10 cellular contexts compared by ENCODE assay signal in the genomic region with DNA sequence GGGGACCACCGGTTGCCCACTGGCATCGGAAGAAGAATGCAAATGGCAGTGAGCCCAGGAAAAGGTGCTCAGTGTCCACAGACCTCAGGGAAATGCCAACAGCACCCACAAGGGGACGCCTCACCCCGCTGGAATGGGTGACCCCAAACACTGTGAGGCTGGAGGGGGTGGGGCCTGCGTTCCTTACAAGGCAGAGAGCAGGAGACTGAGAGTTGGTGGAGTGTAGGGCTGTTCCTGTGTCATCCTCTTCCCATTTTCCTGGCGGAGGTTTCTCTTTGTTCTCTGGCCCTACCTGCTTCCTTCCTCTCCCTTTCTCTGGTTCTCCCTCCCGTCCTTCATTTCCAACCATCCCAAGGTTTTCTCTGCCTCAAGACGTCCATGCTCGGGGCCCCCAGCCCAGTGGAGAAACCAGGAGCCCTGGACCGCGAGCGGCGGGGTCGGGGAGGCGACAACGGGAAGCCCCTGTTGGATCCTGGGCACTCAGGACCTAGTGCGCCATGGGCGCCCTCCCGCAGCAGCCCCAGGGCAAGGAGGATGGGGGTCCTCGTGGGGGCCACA. TPM values are rescaled to one million over a fixed set of nuclear protein-coding genes. Genes with fewer than 3 reads are reported as not detected.
DNase-seq lines count a peak whose midpoint lies in the region; ATAC-seq, FAIRE-seq and TF ChIP-seq lines count a peak whose summit lies in the region.
"Not testable (repeated sequence)": the region's sequence is repeated elsewhere in the genome, so short reads cannot be mapped to it uniquely, and the experiment has no call there.
"Had no signal": no experiment of that assay in that cellular context is flagged by ENCODE, and none has a peak within 500 bp of the region (broad histone marks: within the 10 kb centered on the region; RNA-seq: fewer than 3 reads in every experiment).

No MANE protein-coding gene starts in this region.

- H3K23me2 ChIP-seq in H1 (ENCODE audit: low read depth, low read length) = peaks cover 15% of the 10 kb centered on the region; the same call in 1 of the 2 replicates

- not testable (repeated sequence) for H3K27ac ChIP-seq in HUES64 (ENCODE audit: low read depth, low read length); H1 (ENCODE audit: low read depth, low read length); neural cell (ENCODE audit: low read length)

- not testable (repeated sequence) for H3K23ac ChIP-seq in H1 (ENCODE audit: insufficient read length)

- peak overlapping the region; percentile 58 to 71 for H3K4me2 ChIP-seq in H1 (ENCODE audit: insufficient read depth in 1 of 2, low read depth in 2 of 2, low read length in 2 of 2)
- not testable (repeated sequence) for H3K4me2 ChIP-seq in neural cell (ENCODE audit: low read length)

- not testable (repeated sequence) for H3F3A ChIP-seq in neural cell (ENCODE audit: insufficient read depth, low read length, poor library complexity, severe bottlenecking)

- 4% methylated on average over 15 of the region's 20 CpGs for WGBS in HUES64
- 8% methylated on average over 7 of the region's 20 CpGs; no CpG with 5 or more reads in 1 of the 2 experiments for whole genome bisulfite sequencing in H1 (ENCODE audit: extremely low coverage in 1 of 2, insufficient coverage in 1 of 2, insufficient read length in 1 of 2, insufficient replicate concordance in 2 of 2, low coverage in 1 of 2, low lambda C conversion rate in 2 of 2, missing lambda C conversion rate in 1 of 2), 2 experiments

- FAIRE-seq in H1 (lab: Jason Lieb, UNC) = peak; percentile 83

- H2BK5ac ChIP-seq in H1 (ENCODE audit: low read depth, low read length) = not testable (repeated sequence)

- not testable (repeated sequence) for H3K4ac ChIP-seq in H1 (replicated peaks; ENCODE audit: insufficient read length, low read depth, low read length)

- H2BK12ac ChIP-seq in H1 (ENCODE audit: low read depth, low read length) = not testable (repeated sequence)

- not testable (repeated sequence) for DNase-seq in BJ (ENCODE audit: low read depth); activated naive CD8-positive, alpha-beta T cell treated with anti-CD3 and anti-CD28 coated beads for 36 hours; stimulated activated naive CD8-positive, alpha-beta T cell treated with anti-CD3 and anti-CD28 coated beads, Interleukin-15, amount 100 ng/mL, for 72 hours
- DNase-seq in H1 (ENCODE audit: low read depth in 1 of 2, low spot score in 2 of 2) = peak in 1 of 2 experiments; percentile 63

- peak overlapping the region; percentile 26 for H3K4me3 Mint-ChIP-seq in activated naive CD8-positive, alpha-beta T cell treated with anti-CD3 and anti-CD28 coated beads for 36 hours
- H3K4me3 Mint-ChIP-seq in stimulated activated naive CD8-positive, alpha-beta T cell treated with anti-CD3 and anti-CD28 coated beads, Interleukin-15, amount 100 ng/mL, for 72 hours = peak overlapping the region; percentile 74 to 76

- not testable (repeated sequence) for TF ChIP-seq EP300 in H1 (IDR thresholded peaks at IDR 0.05; ENCODE audit: borderline replicate concordance in 1 of 2, low read depth in 2 of 2, low read length in 2 of 2); neural cell (conservative IDR thresholded peaks at IDR 0.05; ENCODE audit: poor library complexity, severe bottlenecking)

- not testable (repeated sequence) for TF ChIP-seq CTCF in BJ (IDR thresholded peaks at IDR 0.05; ENCODE audit: insufficient read depth, low read depth, low read length); H1 (IDR thresholded peaks at IDR 0.05; ENCODE audit: control extremely low read depth in 1 of 3, insufficient read depth in 1 of 3, low read depth in 1 of 3, low read length in 3 of 3); neural cell (IDR thresholded peaks at IDR 0.05; ENCODE audit: poor library complexity, severe bottlenecking)

- H3K9ac ChIP-seq in HUES64 (ENCODE audit: low read depth, low read length); H1 (replicated peaks in 1 of 4; ENCODE audit: extremely low read depth in 1 of 4, low read depth in 3 of 4, low read length in 3 of 4); iPS-15b (ENCODE audit: low read depth, low read length); neural cell (ENCODE audit: low read length): not testable (repeated sequence)

- not testable (repeated sequence) for H3K27ac Mint-ChIP-seq in activated naive CD8-positive, alpha-beta T cell treated with anti-CD3 and anti-CD28 coated beads for 36 hours
- peak overlapping the region in 1 of 2 donors; percentile 94 for H3K27ac Mint-ChIP-seq in stimulated activated naive CD8-positive, alpha-beta T cell treated with anti-CD3 and anti-CD28 coated beads, Interleukin-15, amount 100 ng/mL, for 72 hours

- TF ChIP-seq RAD21 in H1 (IDR thresholded peaks at IDR 0.05 in 1 of 2, conservative IDR thresholded peaks at IDR 0.05 in 1 of 2; ENCODE audit: low read depth in 2 of 2, low read length in 2 of 2); neural cell (conservative IDR thresholded peaks at IDR 0.05): not testable (repeated sequence)

- not testable (repeated sequence) for H3K36me3 Mint-ChIP-seq in activated naive CD8-positive, alpha-beta T cell treated with anti-CD3 and anti-CD28 coated beads for 36 hours

- not testable (repeated sequence) for H3K79me2 ChIP-seq in H1 (ENCODE audit: control insufficient read depth in 1 of 2, insufficient read depth in 2 of 2, low read length in 2 of 2); neural cell (replicated peaks; ENCODE audit: insufficient read depth, low read length)

- H3K27me3 Mint-ChIP-seq in activated naive CD8-positive, alpha-beta T cell treated with anti-CD3 and anti-CD28 coated beads for 36 hours = peaks cover 96% of the 10 kb centered on the region
- H3K27me3 Mint-ChIP-seq in stimulated activated naive CD8-positive, alpha-beta T cell treated with anti-CD3 and anti-CD28 coated beads, Interleukin-15, amount 100 ng/mL, for 72 hours = peaks cover 100% of the 10 kb centered on the region

- ATAC-seq in SK-N-SH treated with all-trans-retinoic acid at 6 μM for 48 hours = peak; percentile 33
- peak; percentile 55 for ATAC-seq in stimulated activated naive CD8-positive, alpha-beta T cell treated with anti-CD3 and anti-CD28 coated beads, Interleukin-15, amount 100 ng/mL, for 72 hours

- not testable (repeated sequence) for H3K9me2 ChIP-seq in neural cell (ENCODE audit: insufficient read depth, low read length)

- not testable (repeated sequence) for H3K9me3 Mint-ChIP-seq in activated naive CD8-positive, alpha-beta T cell treated with anti-CD3 and anti-CD28 coated beads for 36 hours; stimulated activated naive CD8-positive, alpha-beta T cell treated with anti-CD3 and anti-CD28 coated beads, Interleukin-15, amount 100 ng/mL, for 72 hours

- H4K91ac ChIP-seq in H1 (replicated peaks; ENCODE audit: insufficient read length, low read length) = not testable (repeated sequence)

- POLR2A ChIA-PET in BJ (lab: Charles Lee) = not testable (repeated sequence)
- POLR2A ChIA-PET in H1 (lab: Charles Lee; ENCODE audit: partially characterized antibody) = interaction anchor here (1.2 kb wide), 1 partner anchor 54 kb away, joined by 4 read pairs; no protein-coding TSS in a partner anchor

- H2AK5ac ChIP-seq in H1 (ENCODE audit: low read depth, low read length) = not testable (repeated sequence)

- H2BK20ac ChIP-seq in H1 (ENCODE audit: low read length) = not testable (repeated sequence)

- peak overlapping the region; percentile 95; the same call in 1 of the 2 replicates for H2AFZ ChIP-seq in H1 (ENCODE audit: low read length)
- H2AFZ ChIP-seq in neural cell (ENCODE audit: low read depth, low read length) = not testable (repeated sequence)

- H3K4me1 Mint-ChIP-seq in activated naive CD8-positive, alpha-beta T cell treated with anti-CD3 and anti-CD28 coated beads for 36 hours = peaks cover 40% of the 10 kb centered on the region
- peaks cover 69% of the 10 kb centered on the region for H3K4me1 Mint-ChIP-seq in stimulated activated naive CD8-positive, alpha-beta T cell treated with anti-CD3 and anti-CD28 coated beads, Interleukin-15, amount 100 ng/mL, for 72 hours

- H4K20me1 ChIP-seq in H1 (replicated peaks in 1 of 2; ENCODE audit: control insufficient read depth in 1 of 2, insufficient read depth in 2 of 2, low read length in 2 of 2) = peaks cover 6 to 12% of the 10 kb centered on the region in 2 experiments
- not testable (repeated sequence) for H4K20me1 ChIP-seq in neural cell (ENCODE audit: insufficient read depth)

- H3K36me3 ChIP-seq in BJ (ENCODE audit: control insufficient read depth, insufficient read depth, low read length); HUES64 (ENCODE audit: insufficient read depth, low read length); H1 (ENCODE audit: control insufficient read depth in 2 of 4, insufficient read depth in 4 of 4, low read length in 3 of 4); iPS-15b (ENCODE audit: control insufficient read depth, insufficient read depth, low read length); neural cell (ENCODE audit: insufficient read depth, low read length): not testable (repeated sequence)

- H3K27me3 ChIP-seq in BJ (ENCODE audit: control insufficient read depth, insufficient read depth, low read length) (peaks cover 17% of the 10 kb centered on the region), HUES64 (ENCODE audit: insufficient read depth, low read length) (peaks cover 99% of the 10 kb centered on the region), H1 (replicated peaks in 1 of 4; ENCODE audit: control insufficient read depth in 3 of 4, extremely low read depth in 1 of 4, insufficient read depth in 3 of 4, low read length in 3 of 4) (peaks cover 68 to 88% (median 84%) of the 10 kb centered on the region in 4 experiments), iPS-15b (ENCODE audit: control insufficient read depth, insufficient read depth, low read length) (peaks cover 97% of the 10 kb centered on the region), neural cell (ENCODE audit: insufficient read depth, low read depth, low read length) (peaks cover 90% of the 10 kb centered on the region)

- CTCF ChIA-PET in BJ (lab: Yijun Ruan, JAX) (interaction anchor here (1.1 kb wide), 1 partner anchor 79 kb away, joined by 7 read pairs; no protein-coding TSS in a partner anchor), H1 (lab: Charles Lee; ENCODE audit: partially characterized antibody) (interaction anchor here (0.8 kb wide), 1 partner anchor 98 kb away, joined by 3 read pairs; no protein-coding TSS in a partner anchor)

- H3K4me1 ChIP-seq in HUES64 (ENCODE audit: insufficient read depth, low read length); H1 (replicated peaks in 1 of 4; ENCODE audit: control insufficient read depth in 3 of 4, insufficient read depth in 4 of 4, low read length in 3 of 4); iPS-15b (ENCODE audit: control insufficient read depth, insufficient read depth, low read length): not testable (repeated sequence)

- H2BK120ac ChIP-seq in H1 (replicated peaks; ENCODE audit: low read depth, low read length) = not testable (repeated sequence)

- not testable (repeated sequence) for H2BK15ac ChIP-seq in H1 (ENCODE audit: low read length)

- not testable (repeated sequence) for H3K18ac ChIP-seq in H1 (ENCODE audit: extremely low read depth, low read length)

- not testable (repeated sequence) for H3K79me1 ChIP-seq in H1 (ENCODE audit: low read depth, low read length)

- H3K4me3 ChIP-seq in BJ (ENCODE audit: low read depth, low read length) = peak overlapping the region; percentile 45
- peak overlapping the region; percentile 49 for H3K4me3 ChIP-seq in HUES64 (ENCODE audit: low read length)
- peak overlapping the region in 3 of 4 experiments; percentile 41 to 56 (median 43); a peak in 7 of 8 replicates for H3K4me3 ChIP-seq in H1 (ENCODE audit: extremely low read depth in 1 of 4, insufficient read depth in 2 of 4, low read depth in 3 of 4, low read length in 4 of 4)
- peak overlapping the region; percentile 35 for H3K4me3 ChIP-seq in iPS-15b (ENCODE audit: low read depth, low read length)
- H3K4me3 ChIP-seq in neural cell (ENCODE audit: low read length) = peak overlapping the region; percentile 54

- not testable (repeated sequence) for H4K5ac ChIP-seq in H1 (ENCODE audit: insufficient read length, low read depth, low read length)

- H3K14ac ChIP-seq in H1 (ENCODE audit: insufficient read length) = not testable (repeated sequence)

- H4K8ac ChIP-seq in H1 (ENCODE audit: extremely low read depth, insufficient read depth, low read length) = not testable (repeated sequence)

- not testable (repeated sequence) for TF ChIP-seq POLR2A in H1 (IDR thresholded peaks at IDR 0.05; ENCODE audit: control extremely low read depth in 1 of 2, low read depth in 2 of 2, low read length in 2 of 2)

- not testable (repeated sequence) for H3K56ac ChIP-seq in H1 (replicated peaks; ENCODE audit: insufficient read length, low read depth, low read length)

- H3K9me3 ChIP-seq in HUES64 (ENCODE audit: insufficient read depth, low read depth, low read length); H1 (ENCODE audit: insufficient read depth in 2 of 2, low read depth in 1 of 2, low read length in 1 of 2); iPS-15b (ENCODE audit: control insufficient read depth, insufficient read depth, low read length); neural cell (ENCODE audit: low read length): not testable (repeated sequence)

RNA-seq across cellular contexts. Expression of gene ULBP2, which starts 3.7 kb away (rescaled TPM):
- 15.1 and 22.8 TPM in 2 replicates for polyA plus RNA-seq in BJ (2011; rRNA removed)
- polyA minus RNA-seq in BJ (2011; rRNA and poly(A)+ RNA removed) = 3.4 and 8.3 TPM in 2 replicates
- polyA plus RNA-seq in HUES64 (2013, experiment 1 of 2) = not detected
- not detected for polyA plus RNA-seq in HUES64 (2013, experiment 2 of 2)
- total RNA-seq in activated naive CD8-positive, alpha-beta T cell treated with anti-CD3 and anti-CD28 coated beads for 36 hours = under 1 TPM; 0.43 to 0.62 TPM
- total RNA-seq in H1 (2021; fragmentation: NEBNext Ultra II Directional; extraction: Animal tissue kit (Norgen Biotek cat#: 25700)) = not detected in 2 replicates
- polyA plus RNA-seq in H1 (2011; rRNA removed) = 0.05 TPM in 1 of 2 replicates, not detected in the other
- not detected for polyA plus RNA-seq in H1 (2011; cell fraction: cytosol; rRNA removed)
- not detected for polyA plus RNA-seq in H1 (2011; cell fraction: nucleus; rRNA removed)
- polyA plus RNA-seq in H1 (2012, experiment 1 of 2) = not detected in 4 replicates
- polyA plus RNA-seq in H1 (2012, experiment 2 of 2) = not detected
- polyA plus RNA-seq in H1 (2013, experiment 1 of 2) = 0.04 TPM
- polyA plus RNA-seq in H1 (2013, experiment 2 of 2) = 0.04 TPM
- not detected in 2 replicates for polyA minus RNA-seq in H1 (2011; rRNA and poly(A)+ RNA removed)
- polyA minus RNA-seq in H1 (2011; cell fraction: cytosol; rRNA and poly(A)+ RNA removed) = not detected
- polyA minus RNA-seq in H1 (2011; cell fraction: nucleus; rRNA and poly(A)+ RNA removed) = not detected
- 1.5 and 2.8 TPM in 2 replicates for polyA plus RNA-seq in neural cell
- polyA minus RNA-seq in neural cell = 1.7 TPM in 2 replicates

RNA-seq across cellular contexts. Expression of gene RAET1G, which starts 15.2 kb away (rescaled TPM):
- 0.77 and 1.1 TPM in 2 replicates for polyA plus RNA-seq in BJ (2011; rRNA removed)
- 0.38 TPM in 1 of 2 replicates, not detected in the other for polyA minus RNA-seq in BJ (2011; rRNA and poly(A)+ RNA removed)
- not detected for polyA plus RNA-seq in HUES64 (2013, experiment 1 of 2)
- not detected for polyA plus RNA-seq in HUES64 (2013, experiment 2 of 2)
- total RNA-seq in activated naive CD8-positive, alpha-beta T cell treated with anti-CD3 and anti-CD28 coated beads for 36 hours = not detected
- total RNA-seq in H1 (2021; fragmentation: NEBNext Ultra II Directional; extraction: Animal tissue kit (Norgen Biotek cat#: 25700)) = not detected in 2 replicates
- polyA plus RNA-seq in H1 (2011; rRNA removed) = 0.08 and 0.16 TPM in 2 replicates
- polyA plus RNA-seq in H1 (2011; cell fraction: cytosol; rRNA removed) = not detected
- not detected for polyA plus RNA-seq in H1 (2011; cell fraction: nucleus; rRNA removed)
- polyA plus RNA-seq in H1 (2012, experiment 1 of 2) = 0.23 to 0.31 TPM in 2 of 4 replicates, not detected in the others
- polyA plus RNA-seq in H1 (2012, experiment 2 of 2) = not detected
- 0.08 TPM for polyA plus RNA-seq in H1 (2013, experiment 1 of 2)
- polyA plus RNA-seq in H1 (2013, experiment 2 of 2) = 0.09 TPM
- not detected in 2 replicates for polyA minus RNA-seq in H1 (2011; rRNA and poly(A)+ RNA removed)
- polyA minus RNA-seq in H1 (2011; cell fraction: cytosol; rRNA and poly(A)+ RNA removed) = not detected
- not detected for polyA minus RNA-seq in H1 (2011; cell fraction: nucleus; rRNA and poly(A)+ RNA removed)
- polyA plus RNA-seq in neural cell = not detected in 2 replicates
- polyA minus RNA-seq in neural cell = not detected in 2 replicates
- total RNA-seq: G401, H4 had no signal

RNA-seq across cellular contexts. Expression of gene ULBP1, which starts 25.7 kb away (rescaled TPM):
- polyA plus RNA-seq in BJ (2011; rRNA removed) (2.6 TPM in 2 replicates), H1 (2011; rRNA removed) (0.32 and 0.42 TPM in 2 replicates), neural cell (0.22 and 0.38 TPM in 2 replicates)
- polyA minus RNA-seq in BJ (2011; rRNA and poly(A)+ RNA removed) = 0.43 and 0.93 TPM in 2 replicates
- polyA plus RNA-seq in HUES64 (2013, experiment 1 of 2) = 0.20 TPM
- polyA plus RNA-seq in HUES64 (2013, experiment 2 of 2) = 0.76 TPM
- total RNA-seq in activated naive CD8-positive, alpha-beta T cell treated with anti-CD3 and anti-CD28 coated beads for 36 hours = 1 to 10 TPM; 2.8 to 2.9 TPM
- 0.42 and 0.60 TPM in 2 replicates for total RNA-seq in H1 (2021; fragmentation: NEBNext Ultra II Directional; extraction: Animal tissue kit (Norgen Biotek cat#: 25700))
- 0.52 TPM for polyA plus RNA-seq in H1 (2011; cell fraction: cytosol; rRNA removed)
- polyA plus RNA-seq in H1 (2011; cell fraction: nucleus; rRNA removed) = 1.1 TPM
- 0.43 to 0.70 TPM (median 0.55 TPM) in 4 replicates for polyA plus RNA-seq in H1 (2012, experiment 1 of 2)
- 0.04 TPM for polyA plus RNA-seq in H1 (2012, experiment 2 of 2)
- 1.1 TPM for polyA plus RNA-seq in H1 (2013, experiment 1 of 2)
- polyA plus RNA-seq in H1 (2013, experiment 2 of 2) = 0.92 TPM
- polyA minus RNA-seq in H1 (2011; rRNA and poly(A)+ RNA removed) = 0.24 and 0.60 TPM in 2 replicates
- 0.59 TPM for polyA minus RNA-seq in H1 (2011; cell fraction: cytosol; rRNA and poly(A)+ RNA removed)
- polyA minus RNA-seq in H1 (2011; cell fraction: nucleus; rRNA and poly(A)+ RNA removed) = 1.2 TPM
- polyA minus RNA-seq in neural cell = 0.24 and 0.35 TPM in 2 replicates
- total RNA-seq: G401 had no signal

RNA-seq across cellular contexts. Expression of gene RAET1E, which starts 40.2 kb away (rescaled TPM):
- 0.22 and 0.31 TPM in 2 replicates for polyA plus RNA-seq in BJ (2011; rRNA removed)
- not detected in 2 replicates for polyA minus RNA-seq in BJ (2011; rRNA and poly(A)+ RNA removed)
- polyA plus RNA-seq in HUES64 (2013, experiment 1 of 2) = not detected
- not detected for polyA plus RNA-seq in HUES64 (2013, experiment 2 of 2)
- total RNA-seq in activated naive CD8-positive, alpha-beta T cell treated with anti-CD3 and anti-CD28 coated beads for 36 hours = not detected
- not detected in 2 replicates for total RNA-seq in H1 (2021; fragmentation: NEBNext Ultra II Directional; extraction: Animal tissue kit (Norgen Biotek cat#: 25700))
- polyA plus RNA-seq in H1 (2011; rRNA removed) = not detected in 2 replicates
- not detected for polyA plus RNA-seq in H1 (2011; cell fraction: cytosol; rRNA removed)
- not detected for polyA plus RNA-seq in H1 (2011; cell fraction: nucleus; rRNA removed)
- polyA plus RNA-seq in H1 (2012, experiment 1 of 2) = not detected in 4 replicates
- polyA plus RNA-seq in H1 (2012, experiment 2 of 2) = not detected
- not detected for polyA plus RNA-seq in H1 (2013, experiment 1 of 2)
- polyA plus RNA-seq in H1 (2013, experiment 2 of 2) = not detected
- polyA minus RNA-seq in H1 (2011; rRNA and poly(A)+ RNA removed) = not detected in 2 replicates
- not detected for polyA minus RNA-seq in H1 (2011; cell fraction: cytosol; rRNA and poly(A)+ RNA removed)
- not detected for polyA minus RNA-seq in H1 (2011; cell fraction: nucleus; rRNA and poly(A)+ RNA removed)
- polyA plus RNA-seq in neural cell = not detected in 2 replicates
- polyA minus RNA-seq in neural cell = not detected in 2 replicates
- total RNA-seq: G401, H4 had no signal
